ENCODE assay signal across 23 cellular contexts in genomic region chr6:32216292-32216691, GRCh38.
"Had no signal": no experiment of that assay in that cellular context is flagged by ENCODE, and none has a peak within 500 bp of the region (broad histone marks: within the 10 kb centered on the region; RNA-seq: fewer than 3 reads in every experiment).

No MANE protein-coding gene starts in this region.

- H3K36me3 ChIP-seq: ovary, right atrium auricular region, spleen, tibial nerve, vagina had no signal

- H3K27me3 ChIP-seq: ovary, right atrium auricular region, spleen, tibial nerve, vagina had no signal

- H3K27ac Mint-ChIP-seq: immature natural killer cell; mesothelial cell of epicardium; naive B cell; natural killer cell; progenitor cell of endocrine pancreas; stimulated activated effector memory CD8-positive, alpha-beta T cell treated with anti-CD3 and anti-CD28 coated beads, Interleukin-12 subunit alpha, Interleukin-12 subunit beta, amount 100 ng/mL, for 72 hours; stimulated activated naive CD8-positive, alpha-beta T cell treated with anti-CD3 and anti-CD28 coated beads, Interleukin-15, Interleukin-2, amounts not matched to agents 100 ng/mL and 50 ng/mL, for 24 hours; type B pancreatic cell had no signal

- H3K4me3 ChIP-seq: left ventricle myocardium inferior, lung, ovary, right atrium auricular region, spleen, tibial nerve, vagina had no signal

- DNase-seq: hypothalamus; immature natural killer cell; left ventricle myocardium inferior; mesendoderm; naive B cell; natural killer cell; nephron progenitor cell; ovary; small intestine; spleen; stimulated activated CD4-positive, alpha-beta T cell treated with anti-CD3 and anti-CD28 coated beads, Interleukin-4, amount 100 ng/mL, for 24 hours; stimulated activated naive CD4-positive, alpha-beta T cell had no signal

- H3K4me1 ChIP-seq: left ventricle myocardium inferior, right atrium auricular region, spleen, tibial nerve, vagina had no signal

- FAIRE-seq: islet of Langerhans, small intestine had no signal

- H3K27me3 Mint-ChIP-seq: stimulated activated naive CD8-positive, alpha-beta T cell treated with anti-CD3 and anti-CD28 coated beads, Interleukin-15, Interleukin-2, amounts not matched to agents 100 ng/mL and 50 ng/mL, for 24 hours had no signal

- H3K4me3 Mint-ChIP-seq: immature natural killer cell; mesothelial cell of epicardium; naive B cell; natural killer cell; nephron progenitor cell; stimulated activated effector memory CD8-positive, alpha-beta T cell treated with anti-CD3 and anti-CD28 coated beads, Interleukin-12 subunit alpha, Interleukin-12 subunit beta, amount 100 ng/mL, for 72 hours; stimulated activated naive CD8-positive, alpha-beta T cell treated with anti-CD3 and anti-CD28 coated beads, Interleukin-15, Interleukin-2, amounts not matched to agents 100 ng/mL and 50 ng/mL, for 24 hours; type B pancreatic cell had no signal

- H3K27ac ChIP-seq: left ventricle myocardium inferior, ovary, right atrium auricular region, spleen, tibial nerve, vagina had no signal

- ATAC-seq: natural killer cell; sciatic nerve; stimulated activated effector memory CD8-positive, alpha-beta T cell treated with anti-CD3 and anti-CD28 coated beads, Interleukin-12 subunit alpha, Interleukin-12 subunit beta, amount 100 ng/mL, for 72 hours had no signal

- H3K9me3 ChIP-seq: left ventricle myocardium inferior, ovary, right atrium auricular region, spleen, tibial nerve, vagina had no signal

- H3K9me3 Mint-ChIP-seq: immature natural killer cell; mesothelial cell of epicardium; naive B cell; natural killer cell; nephron progenitor cell; stimulated activated effector memory CD8-positive, alpha-beta T cell treated with anti-CD3 and anti-CD28 coated beads, Interleukin-12 subunit alpha, Interleukin-12 subunit beta, amount 100 ng/mL, for 72 hours; stimulated activated naive CD8-positive, alpha-beta T cell treated with anti-CD3 and anti-CD28 coated beads, Interleukin-15, Interleukin-2, amounts not matched to agents 100 ng/mL and 50 ng/mL, for 24 hours; type B pancreatic cell had no signal

- H3K4me1 Mint-ChIP-seq: immature natural killer cell; mesothelial cell of epicardium; natural killer cell; nephron progenitor cell; stimulated activated effector memory CD8-positive, alpha-beta T cell treated with anti-CD3 and anti-CD28 coated beads, Interleukin-12 subunit alpha, Interleukin-12 subunit beta, amount 100 ng/mL, for 72 hours had no signal

- H3K36me3 Mint-ChIP-seq: immature natural killer cell; mesothelial cell of epicardium; naive B cell; natural killer cell; stimulated activated effector memory CD8-positive, alpha-beta T cell treated with anti-CD3 and anti-CD28 coated beads, Interleukin-12 subunit alpha, Interleukin-12 subunit beta, amount 100 ng/mL, for 72 hours; type B pancreatic cell had no signal
